In the genomic region with DNA sequence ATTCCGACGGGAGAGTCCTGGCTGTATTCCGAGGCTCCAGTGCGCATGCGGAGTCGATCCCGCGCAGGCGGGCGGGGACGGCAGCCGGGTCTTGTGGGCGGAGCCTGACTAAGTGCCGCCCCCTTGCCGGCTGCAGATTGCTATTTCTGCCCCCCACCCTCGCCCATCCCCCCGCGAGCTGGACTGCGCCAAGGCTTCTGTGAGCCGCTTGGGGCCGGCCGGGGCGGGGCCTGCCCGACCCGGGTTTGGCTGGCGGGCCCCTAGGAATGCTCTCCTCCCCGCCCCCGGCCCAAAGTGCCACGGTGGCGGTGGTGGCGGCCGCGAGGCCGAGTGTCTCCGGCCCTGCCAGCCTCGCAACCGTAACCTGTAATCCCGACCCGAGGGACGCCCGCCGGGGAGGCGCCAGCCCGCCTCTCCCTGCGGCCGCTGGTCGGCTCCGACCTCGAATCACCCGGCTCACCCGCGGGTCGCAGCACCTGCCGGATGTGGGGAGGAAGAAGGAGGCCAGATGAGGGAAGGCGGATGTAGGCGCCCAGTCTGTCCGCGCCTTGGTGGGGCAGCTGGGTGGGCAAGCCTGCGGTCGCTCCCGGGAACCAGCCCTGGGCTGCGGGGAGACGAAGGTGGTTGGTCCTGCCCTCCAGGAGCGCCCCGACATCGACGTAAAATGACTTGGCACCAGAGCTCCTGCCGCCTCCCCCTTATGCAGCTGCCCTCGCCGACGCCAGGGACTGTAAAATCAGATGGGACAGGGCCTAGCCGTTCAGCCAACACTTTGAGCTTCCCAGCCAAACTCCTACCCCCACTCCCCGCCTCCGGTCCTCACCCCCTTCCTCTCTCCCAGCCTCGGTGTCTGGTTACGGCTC, we compare ENCODE assay signal across 1 cellular context.
TF ChIP-seq lines count a peak whose summit lies in the region.

No MANE protein-coding gene starts in this region.

TF ChIP-seq in K562, 482 proteins besides CTCF, POLR2A, EP300 and RAD21 (continued from another document and continues in another):
- TF ChIP-seq HDAC6 (IDR thresholded peaks at IDR 0.05; ENCODE audit: low read depth, low read length) = no peak
- TF ChIP-seq SMAD1 (IDR thresholded peaks at IDR 0.05; ENCODE audit: low read depth, low read length, partially characterized antibody) = no peak
- TF ChIP-seq, protein P1, sequence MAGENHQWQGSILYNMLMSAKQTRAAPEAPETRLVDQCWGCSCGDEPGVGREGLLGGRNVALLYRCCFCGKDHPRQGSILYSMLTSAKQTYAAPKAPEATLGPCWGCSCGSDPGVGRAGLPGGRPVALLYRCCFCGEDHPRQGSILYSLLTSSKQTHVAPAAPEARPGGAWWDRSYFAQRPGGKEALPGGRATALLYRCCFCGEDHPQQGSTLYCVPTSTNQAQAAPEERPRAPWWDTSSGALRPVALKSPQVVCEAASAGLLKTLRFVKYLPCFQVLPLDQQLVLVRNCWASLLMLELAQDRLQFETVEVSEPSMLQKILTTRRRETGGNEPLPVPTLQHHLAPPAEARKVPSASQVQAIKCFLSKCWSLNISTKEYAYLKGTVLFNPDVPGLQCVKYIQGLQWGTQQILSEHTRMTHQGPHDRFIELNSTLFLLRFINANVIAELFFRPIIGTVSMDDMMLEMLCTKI (IDR thresholded peaks at IDR 0.05; ENCODE audit: partially characterized antibody) = no peak
- TF ChIP-seq BRD4 (IDR thresholded peaks at IDR 0.05) = no peak
- TF ChIP-seq NFIC (IDR thresholded peaks at IDR 0.05) = 0 out of 2 replicates have a peak, but pooled peaks have one; percentile 10
- peak; percentile 42; the same call in 1 of the 2 replicates for TF ChIP-seq POLR2AphosphoS5 (IDR thresholded peaks at IDR 0.05; ENCODE audit: control insufficient read depth, insufficient read depth, low read depth, low read length)
- no peak for TF ChIP-seq SNRNP70 (optimal IDR thresholded peaks at IDR 0.05; ENCODE audit: low read depth, low read length)
- no peak for TF ChIP-seq FOXJ3 (CRISPR knock-in tag; IDR thresholded peaks at IDR 0.05)
- TF ChIP-seq SP2 (IDR thresholded peaks at IDR 0.05; ENCODE audit: extremely low read depth, low read depth, low read length, poor library complexity, severe bottlenecking) = no peak
- TF ChIP-seq TRIM28 (IDR thresholded peaks at IDR 0.05) = no peak
- TF ChIP-seq, protein P2, sequence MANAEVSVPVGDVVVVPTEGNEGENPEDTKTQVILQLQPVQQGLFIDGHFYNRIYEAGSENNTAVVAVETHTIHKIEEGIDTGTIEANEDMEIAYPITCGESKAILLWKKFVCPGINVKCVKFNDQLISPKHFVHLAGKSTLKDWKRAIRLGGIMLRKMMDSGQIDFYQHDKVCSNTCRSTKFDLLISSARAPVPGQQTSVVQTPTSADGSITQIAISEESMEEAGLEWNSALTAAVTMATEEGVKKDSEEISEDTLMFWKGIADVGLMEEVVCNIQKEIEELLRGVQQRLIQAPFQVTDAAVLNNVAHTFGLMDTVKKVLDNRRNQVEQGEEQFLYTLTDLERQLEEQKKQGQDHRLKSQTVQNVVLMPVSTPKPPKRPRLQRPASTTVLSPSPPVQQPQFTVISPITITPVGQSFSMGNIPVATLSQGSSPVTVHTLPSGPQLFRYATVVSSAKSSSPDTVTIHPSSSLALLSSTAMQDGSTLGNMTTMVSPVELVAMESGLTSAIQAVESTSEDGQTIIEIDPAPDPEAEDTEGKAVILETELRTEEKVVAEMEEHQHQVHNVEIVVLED (CRISPR knock-in tag; IDR thresholded peaks at IDR 0.05) = no peak
- TF ChIP-seq NFIX (CRISPR knock-in tag; IDR thresholded peaks at IDR 0.05; ENCODE audit: low read depth) = no peak
- no peak for TF ChIP-seq MYNN (IDR thresholded peaks at IDR 0.05)
- no peak for TF ChIP-seq MYNN (CRISPR knock-in tag; IDR thresholded peaks at IDR 0.05)
- TF ChIP-seq CBX1 (IDR thresholded peaks at IDR 0.05; ENCODE audit: low read depth) = no peak; the same call in 1 of the 2 replicates
- no peak for TF ChIP-seq ETS2 (tag; IDR thresholded peaks at IDR 0.05; ENCODE audit: borderline replicate concordance, poor library complexity, severe bottlenecking)
- TF ChIP-seq, protein P3, sequence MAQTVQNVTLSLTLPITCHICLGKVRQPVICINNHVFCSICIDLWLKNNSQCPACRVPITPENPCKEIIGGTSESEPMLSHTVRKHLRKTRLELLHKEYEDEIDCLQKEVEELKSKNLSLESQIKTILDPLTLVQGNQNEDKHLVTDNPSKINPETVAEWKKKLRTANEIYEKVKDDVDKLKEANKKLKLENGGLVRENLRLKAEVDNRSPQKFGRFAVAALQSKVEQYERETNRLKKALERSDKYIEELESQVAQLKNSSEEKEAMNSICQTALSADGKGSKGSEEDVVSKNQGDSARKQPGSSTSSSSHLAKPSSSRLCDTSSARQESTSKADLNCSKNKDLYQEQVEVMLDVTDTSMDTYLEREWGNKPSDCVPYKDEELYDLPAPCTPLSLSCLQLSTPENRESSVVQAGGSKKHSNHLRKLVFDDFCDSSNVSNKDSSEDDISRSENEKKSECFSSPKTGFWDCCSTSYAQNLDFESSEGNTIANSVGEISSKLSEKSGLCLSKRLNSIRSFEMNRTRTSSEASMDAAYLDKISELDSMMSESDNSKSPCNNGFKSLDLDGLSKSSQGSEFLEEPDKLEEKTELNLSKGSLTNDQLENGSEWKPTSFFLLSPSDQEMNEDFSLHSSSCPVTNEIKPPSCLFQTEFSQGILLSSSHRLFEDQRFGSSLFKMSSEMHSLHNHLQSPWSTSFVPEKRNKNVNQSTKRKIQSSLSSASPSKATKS (CRISPR knock-in tag; IDR thresholded peaks at IDR 0.05) = no peak
- no peak for TF ChIP-seq MCM7 (IDR thresholded peaks at IDR 0.05)
- TF ChIP-seq FOXP1 (CRISPR knock-in tag; IDR thresholded peaks at IDR 0.05) = no peak
- TF ChIP-seq, protein P4, sequence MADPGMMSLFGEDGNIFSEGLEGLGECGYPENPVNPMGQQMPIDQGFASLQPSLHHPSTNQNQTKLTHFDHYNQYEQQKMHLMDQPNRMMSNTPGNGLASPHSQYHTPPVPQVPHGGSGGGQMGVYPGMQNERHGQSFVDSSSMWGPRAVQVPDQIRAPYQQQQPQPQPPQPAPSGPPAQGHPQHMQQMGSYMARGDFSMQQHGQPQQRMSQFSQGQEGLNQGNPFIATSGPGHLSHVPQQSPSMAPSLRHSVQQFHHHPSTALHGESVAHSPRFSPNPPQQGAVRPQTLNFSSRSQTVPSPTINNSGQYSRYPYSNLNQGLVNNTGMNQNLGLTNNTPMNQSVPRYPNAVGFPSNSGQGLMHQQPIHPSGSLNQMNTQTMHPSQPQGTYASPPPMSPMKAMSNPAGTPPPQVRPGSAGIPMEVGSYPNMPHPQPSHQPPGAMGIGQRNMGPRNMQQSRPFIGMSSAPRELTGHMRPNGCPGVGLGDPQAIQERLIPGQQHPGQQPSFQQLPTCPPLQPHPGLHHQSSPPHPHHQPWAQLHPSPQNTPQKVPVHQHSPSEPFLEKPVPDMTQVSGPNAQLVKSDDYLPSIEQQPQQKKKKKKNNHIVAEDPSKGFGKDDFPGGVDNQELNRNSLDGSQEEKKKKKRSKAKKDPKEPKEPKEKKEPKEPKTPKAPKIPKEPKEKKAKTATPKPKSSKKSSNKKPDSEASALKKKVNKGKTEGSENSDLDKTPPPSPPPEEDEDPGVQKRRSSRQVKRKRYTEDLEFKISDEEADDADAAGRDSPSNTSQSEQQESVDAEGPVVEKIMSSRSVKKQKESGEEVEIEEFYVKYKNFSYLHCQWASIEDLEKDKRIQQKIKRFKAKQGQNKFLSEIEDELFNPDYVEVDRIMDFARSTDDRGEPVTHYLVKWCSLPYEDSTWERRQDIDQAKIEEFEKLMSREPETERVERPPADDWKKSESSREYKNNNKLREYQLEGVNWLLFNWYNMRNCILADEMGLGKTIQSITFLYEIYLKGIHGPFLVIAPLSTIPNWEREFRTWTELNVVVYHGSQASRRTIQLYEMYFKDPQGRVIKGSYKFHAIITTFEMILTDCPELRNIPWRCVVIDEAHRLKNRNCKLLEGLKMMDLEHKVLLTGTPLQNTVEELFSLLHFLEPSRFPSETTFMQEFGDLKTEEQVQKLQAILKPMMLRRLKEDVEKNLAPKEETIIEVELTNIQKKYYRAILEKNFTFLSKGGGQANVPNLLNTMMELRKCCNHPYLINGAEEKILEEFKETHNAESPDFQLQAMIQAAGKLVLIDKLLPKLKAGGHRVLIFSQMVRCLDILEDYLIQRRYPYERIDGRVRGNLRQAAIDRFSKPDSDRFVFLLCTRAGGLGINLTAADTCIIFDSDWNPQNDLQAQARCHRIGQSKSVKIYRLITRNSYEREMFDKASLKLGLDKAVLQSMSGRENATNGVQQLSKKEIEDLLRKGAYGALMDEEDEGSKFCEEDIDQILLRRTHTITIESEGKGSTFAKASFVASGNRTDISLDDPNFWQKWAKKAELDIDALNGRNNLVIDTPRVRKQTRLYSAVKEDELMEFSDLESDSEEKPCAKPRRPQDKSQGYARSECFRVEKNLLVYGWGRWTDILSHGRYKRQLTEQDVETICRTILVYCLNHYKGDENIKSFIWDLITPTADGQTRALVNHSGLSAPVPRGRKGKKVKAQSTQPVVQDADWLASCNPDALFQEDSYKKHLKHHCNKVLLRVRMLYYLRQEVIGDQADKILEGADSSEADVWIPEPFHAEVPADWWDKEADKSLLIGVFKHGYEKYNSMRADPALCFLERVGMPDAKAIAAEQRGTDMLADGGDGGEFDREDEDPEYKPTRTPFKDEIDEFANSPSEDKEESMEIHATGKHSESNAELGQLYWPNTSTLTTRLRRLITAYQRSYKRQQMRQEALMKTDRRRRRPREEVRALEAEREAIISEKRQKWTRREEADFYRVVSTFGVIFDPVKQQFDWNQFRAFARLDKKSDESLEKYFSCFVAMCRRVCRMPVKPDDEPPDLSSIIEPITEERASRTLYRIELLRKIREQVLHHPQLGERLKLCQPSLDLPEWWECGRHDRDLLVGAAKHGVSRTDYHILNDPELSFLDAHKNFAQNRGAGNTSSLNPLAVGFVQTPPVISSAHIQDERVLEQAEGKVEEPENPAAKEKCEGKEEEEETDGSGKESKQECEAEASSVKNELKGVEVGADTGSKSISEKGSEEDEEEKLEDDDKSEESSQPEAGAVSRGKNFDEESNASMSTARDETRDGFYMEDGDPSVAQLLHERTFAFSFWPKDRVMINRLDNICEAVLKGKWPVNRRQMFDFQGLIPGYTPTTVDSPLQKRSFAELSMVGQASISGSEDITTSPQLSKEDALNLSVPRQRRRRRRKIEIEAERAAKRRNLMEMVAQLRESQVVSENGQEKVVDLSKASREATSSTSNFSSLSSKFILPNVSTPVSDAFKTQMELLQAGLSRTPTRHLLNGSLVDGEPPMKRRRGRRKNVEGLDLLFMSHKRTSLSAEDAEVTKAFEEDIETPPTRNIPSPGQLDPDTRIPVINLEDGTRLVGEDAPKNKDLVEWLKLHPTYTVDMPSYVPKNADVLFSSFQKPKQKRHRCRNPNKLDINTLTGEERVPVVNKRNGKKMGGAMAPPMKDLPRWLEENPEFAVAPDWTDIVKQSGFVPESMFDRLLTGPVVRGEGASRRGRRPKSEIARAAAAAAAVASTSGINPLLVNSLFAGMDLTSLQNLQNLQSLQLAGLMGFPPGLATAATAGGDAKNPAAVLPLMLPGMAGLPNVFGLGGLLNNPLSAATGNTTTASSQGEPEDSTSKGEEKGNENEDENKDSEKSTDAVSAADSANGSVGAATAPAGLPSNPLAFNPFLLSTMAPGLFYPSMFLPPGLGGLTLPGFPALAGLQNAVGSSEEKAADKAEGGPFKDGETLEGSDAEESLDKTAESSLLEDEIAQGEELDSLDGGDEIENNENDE (IDR thresholded peaks at IDR 0.05; ENCODE audit: low read depth, low read length) = no peak
- no peak for TF ChIP-seq KLF6 (CRISPR knock-in tag; IDR thresholded peaks at IDR 0.05; ENCODE audit: borderline replicate concordance)
- TF ChIP-seq TAF9B (IDR thresholded peaks at IDR 0.05; ENCODE audit: partially characterized antibody) = peak; percentile 57
- TF ChIP-seq PTRF (tag; IDR thresholded peaks at IDR 0.05) = no peak
- no peak for TF ChIP-seq HNRNPUL1 (IDR thresholded peaks at IDR 0.05; ENCODE audit: low read length)
- TF ChIP-seq, protein P5, sequence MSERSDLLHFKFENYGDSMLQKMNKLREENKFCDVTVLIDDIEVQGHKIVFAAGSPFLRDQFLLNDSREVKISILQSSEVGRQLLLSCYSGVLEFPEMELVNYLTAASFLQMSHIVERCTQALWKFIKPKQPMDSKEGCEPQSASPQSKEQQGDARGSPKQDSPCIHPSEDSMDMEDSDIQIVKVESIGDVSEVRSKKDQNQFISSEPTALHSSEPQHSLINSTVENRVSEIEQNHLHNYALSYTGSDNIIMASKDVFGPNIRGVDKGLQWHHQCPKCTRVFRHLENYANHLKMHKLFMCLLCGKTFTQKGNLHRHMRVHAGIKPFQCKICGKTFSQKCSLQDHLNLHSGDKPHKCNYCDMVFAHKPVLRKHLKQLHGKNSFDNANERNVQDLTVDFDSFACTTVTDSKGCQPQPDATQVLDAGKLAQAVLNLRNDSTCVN (CRISPR knock-in tag; IDR thresholded peaks at IDR 0.05) = no peak
- TF ChIP-seq FOXJ2 (tag; IDR thresholded peaks at IDR 0.05) = no peak
- TF ChIP-seq ZNF263 (CRISPR knock-in tag; IDR thresholded peaks at IDR 0.05; ENCODE audit: borderline replicate concordance) = peak; percentile 17; the same call in 1 of the 2 replicates
- TF ChIP-seq NCOR1 (IDR thresholded peaks at IDR 0.05) = peak; percentile 42
